Comparison of ENCODE assay signal across 1 cellular context in the genomic region with DNA sequence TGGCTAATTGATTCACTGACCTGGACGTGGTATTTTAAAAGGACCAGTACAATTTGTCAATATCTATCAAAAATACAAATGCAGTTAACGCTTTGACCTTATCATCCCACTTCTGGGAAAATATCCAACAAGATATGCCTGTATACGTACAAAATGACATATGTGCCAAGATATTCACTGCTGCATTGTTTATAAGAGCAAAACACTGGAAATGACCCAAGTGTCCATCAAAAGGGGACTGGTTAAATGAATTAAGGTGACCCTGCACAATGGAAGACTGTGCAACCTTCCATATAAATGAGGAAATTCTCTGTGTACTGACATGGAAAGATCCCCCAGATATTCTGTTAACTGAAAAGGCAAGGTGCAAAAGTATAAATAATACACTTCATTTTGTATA.
TF ChIP-seq lines count a peak whose summit lies in the region.

No MANE protein-coding gene starts in this region.

TF ChIP-seq in IMR-90, 13 proteins besides CTCF, POLR2A, EP300 and RAD21 (continued from another document):
- no peak for TF ChIP-seq MAZ (IDR thresholded peaks at IDR 0.05; ENCODE audit: borderline replicate concordance, low read depth, low read length)
- no peak for TF ChIP-seq BHLHE40 (IDR thresholded peaks at IDR 0.05; ENCODE audit: low read depth, low read length)
- TF ChIP-seq, protein P1, sequence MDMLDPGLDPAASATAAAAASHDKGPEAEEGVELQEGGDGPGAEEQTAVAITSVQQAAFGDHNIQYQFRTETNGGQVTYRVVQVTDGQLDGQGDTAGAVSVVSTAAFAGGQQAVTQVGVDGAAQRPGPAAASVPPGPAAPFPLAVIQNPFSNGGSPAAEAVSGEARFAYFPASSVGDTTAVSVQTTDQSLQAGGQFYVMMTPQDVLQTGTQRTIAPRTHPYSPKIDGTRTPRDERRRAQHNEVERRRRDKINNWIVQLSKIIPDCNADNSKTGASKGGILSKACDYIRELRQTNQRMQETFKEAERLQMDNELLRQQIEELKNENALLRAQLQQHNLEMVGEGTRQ (IDR thresholded peaks at IDR 0.05; ENCODE audit: low read depth, low read length): no peak
- TF ChIP-seq ELK1 (IDR thresholded peaks at IDR 0.05; ENCODE audit: borderline replicate concordance, low read depth, low read length): no peak
